13 cellular contexts compared by ENCODE assay signal in the genomic region with DNA sequence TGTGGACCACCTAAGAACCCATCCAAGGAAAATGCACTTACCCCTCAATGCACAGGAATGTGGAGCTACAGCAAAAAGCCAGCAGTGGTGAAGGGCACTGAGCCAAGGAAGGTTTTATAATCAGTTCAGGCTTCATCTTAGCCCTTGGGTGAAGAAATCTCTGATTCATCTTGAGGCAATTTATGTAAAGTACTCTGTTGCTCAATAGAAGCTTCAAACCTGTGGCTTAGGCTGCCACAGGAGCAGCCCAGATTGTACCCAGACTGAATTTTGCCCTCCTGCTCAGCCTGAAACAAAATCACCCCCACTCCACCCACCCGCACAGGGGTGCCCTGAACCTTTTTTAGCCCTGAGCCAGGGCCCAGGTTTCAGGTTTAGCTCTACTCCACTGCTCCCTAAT. TPM values are rescaled to one million over a fixed set of nuclear protein-coding genes. Genes with fewer than 3 reads are reported as not detected.
DNase-seq lines count a peak whose midpoint lies in the region; ATAC-seq, FAIRE-seq and TF ChIP-seq lines count a peak whose summit lies in the region.
"Had no signal": no experiment of that assay in that cellular context is flagged by ENCODE, and none has a peak within 500 bp of the region (broad histone marks: within the 10 kb centered on the region; RNA-seq: fewer than 3 reads in every experiment).

Gene S100A12 (minus strand): TSS at position 111 of the 400 bp plus-strand sequence. CDS start 1,029 bp downstream, outside the sequence.

- H3K27ac Mint-ChIP-seq in natural killer cell treated with Interleukin-12 subunit alpha and Interleukin-12 subunit beta and Interleukin-15 and Interleukin-18, amount 100 ng/mL, for 72 hours = no peak within 1 kb of the TSS
- H3K27ac Mint-ChIP-seq in osteocyte (ENCODE audit: unreplicated experiment) = no peak within 1 kb of the TSS
- H3K27ac Mint-ChIP-seq: activated naive CD8-positive, alpha-beta T cell treated with anti-CD3 and anti-CD28 coated beads for 36 hours had no signal

- TF ChIP-seq EP300 in HepG2 (IDR thresholded peaks at IDR 0.05; ENCODE audit: low read depth in 2 of 2, low read length in 2 of 2) (no peak), HepG2 (CRISPR knock-in tag; IDR thresholded peaks at IDR 0.05; ENCODE audit: borderline replicate concordance) (no peak)

- no peaks in the 10 kb centered on the region for H3K4me1 ChIP-seq in HepG2 (ENCODE audit: insufficient read depth, low read length)
- H3K4me1 ChIP-seq: tibial nerve had no signal

- no peak within 1 kb of the TSS for H3K4me3 Mint-ChIP-seq in natural killer cell treated with Interleukin-12 subunit alpha and Interleukin-12 subunit beta and Interleukin-15 and Interleukin-18, amount 100 ng/mL, for 72 hours
- H3K4me3 Mint-ChIP-seq in osteocyte (ENCODE audit: unreplicated experiment) = no peak within 1 kb of the TSS
- H3K4me3 Mint-ChIP-seq: activated naive CD8-positive, alpha-beta T cell treated with anti-CD3 and anti-CD28 coated beads for 36 hours had no signal

- H3K27ac ChIP-seq in HepG2 (ENCODE audit: extremely low read length, insufficient read depth, low read length) = no peak within 1 kb of the TSS
- H3K27ac ChIP-seq: tibial nerve had no signal

- TF ChIP-seq CTCF in epithelial cell of esophagus (IDR thresholded peaks at IDR 0.05; ENCODE audit: insufficient read depth, low read depth, low read length, missing control alignments) = no peak
- no peak for TF ChIP-seq CTCF in osteocyte (IDR thresholded peaks at IDR 0.05)
- TF ChIP-seq CTCF in HepG2 (CRISPR knock-in tag; IDR thresholded peaks at IDR 0.05) = no peak

- H3K79me2 ChIP-seq in HepG2 (ENCODE audit: insufficient read depth, low read length) = no peaks in the 10 kb centered on the region

- no peak within 1 kb of the TSS for H2AFZ ChIP-seq in HepG2 (ENCODE audit: low read length)

- H3K9me3 ChIP-seq in HepG2 (ENCODE audit: low read length) = no peaks in the 10 kb centered on the region

- TF ChIP-seq POLR2A in HepG2 (IDR thresholded peaks at IDR 0.05; ENCODE audit: insufficient read depth in 1 of 2, low read depth in 2 of 2, low read length in 2 of 2) = no peak

- BruUV-seq in HepG2 (replicated peaks; lab: Mats Ljungman, UMichigan) = no TSS peak

- intact Hi-C loops in HepG2 (cut with micrococcal nuclease; ENCODE audit: unreplicated experiment) = no loop called here

- WGBS in HepG2 (ENCODE audit: low lambda C conversion rate) = no CpG with 5 or more reads among the region's 1 CpG

- CTCF ChIA-PET in HepG2 (lab: Yijun Ruan, JAX; ENCODE audit: low intra/inter-chr PET ratio, low total read pairs) = no interaction called here

- no peaks in the 10 kb centered on the region for H3K4me1 Mint-ChIP-seq in natural killer cell treated with Interleukin-12 subunit alpha and Interleukin-12 subunit beta and Interleukin-15 and Interleukin-18, amount 100 ng/mL, for 72 hours (ENCODE audit: low read depth in 2 of 2)
- H3K4me1 Mint-ChIP-seq in osteocyte (ENCODE audit: unreplicated experiment) = no peaks in the 10 kb centered on the region
- H3K4me1 Mint-ChIP-seq: activated naive CD8-positive, alpha-beta T cell treated with anti-CD3 and anti-CD28 coated beads for 36 hours had no signal

- peaks cover 0 to 1% of the 10 kb centered on the region in 2 experiments; a peak in 1 of 5 replicates for H3K27me3 ChIP-seq in HepG2 (ENCODE audit: control insufficient read depth in 1 of 2, insufficient read depth in 2 of 2, low read length in 2 of 2)
- H3K27me3 ChIP-seq: tibial nerve had no signal

- H3K4me3 ChIP-seq in epithelial cell of esophagus (ENCODE audit: low read length) (no peak within 1 kb of the TSS), HepG2 (replicated peaks in 1 of 3; ENCODE audit: insufficient read depth in 1 of 3, low read depth in 2 of 3, low read length in 3 of 3) (no peak within 1 kb of the TSS)
- H3K4me3 ChIP-seq: tibial nerve had no signal

- H3K4me2 ChIP-seq in HepG2 (ENCODE audit: low read depth, low read length) = no peak within 1 kb of the TSS

- H3K36me3 Mint-ChIP-seq in natural killer cell treated with Interleukin-12 subunit alpha and Interleukin-12 subunit beta and Interleukin-15 and Interleukin-18, amount 100 ng/mL, for 72 hours = no peaks in the 10 kb centered on the region
- no peaks in the 10 kb centered on the region for H3K36me3 Mint-ChIP-seq in osteocyte (ENCODE audit: unreplicated experiment)
- H3K36me3 Mint-ChIP-seq: activated naive CD8-positive, alpha-beta T cell treated with anti-CD3 and anti-CD28 coated beads for 36 hours had no signal

- in situ Hi-C loops in HepG2 (cut with HindIII; ENCODE audit: extremely low pct_ligation_motif_present, low pct_unique_long_range_greater_than_20kb) = no loop called here

- H3K9me3 Mint-ChIP-seq in natural killer cell treated with Interleukin-12 subunit alpha and Interleukin-12 subunit beta and Interleukin-15 and Interleukin-18, amount 100 ng/mL, for 72 hours = no peaks in the 10 kb centered on the region
- no peaks in the 10 kb centered on the region for H3K9me3 Mint-ChIP-seq in osteocyte (ENCODE audit: unreplicated experiment)
- H3K9me3 Mint-ChIP-seq: activated naive CD8-positive, alpha-beta T cell treated with anti-CD3 and anti-CD28 coated beads for 36 hours had no signal

- peak; percentile 72 for DNase-seq in CD1c-positive myeloid dendritic cell (ENCODE audit: extremely low spot score)
- peak; percentile 95 for DNase-seq in NCI-H226
- peak; percentile 97 for DNase-seq in epithelial cell of esophagus (ENCODE audit: low read depth)
- no peak for DNase-seq in natural killer cell treated with Interleukin-12 subunit alpha and Interleukin-12 subunit beta and Interleukin-15 and Interleukin-18, amount 100 ng/mL, for 72 hours (ENCODE audit: low spot score)
- no peak for DNase-seq in NCI-H146 (lab: John Stamatoyannopoulos, UW)
- DNase-seq in osteocyte (ENCODE audit: extremely low spot score, unreplicated experiment) = no peak
- no peak for DNase-seq in NCI-H524 treated with DMSO at 0.1 percent for 48 hours (lab: John Stamatoyannopoulos, UW)
- no peak for DNase-seq in HepG2 (ENCODE audit: low spot score)
- DNase-seq: activated CD4-positive, alpha-beta T cell treated with anti-CD3 and anti-CD28 coated beads for 48 hours; activated naive CD8-positive, alpha-beta T cell treated with anti-CD3 and anti-CD28 coated beads for 36 hours; foreskin melanocyte; KBM-7 had no signal

- peak; percentile 43 to 61 for ATAC-seq in natural killer cell treated with Interleukin-12 subunit alpha and Interleukin-12 subunit beta and Interleukin-15 and Interleukin-18, amount 100 ng/mL, for 72 hours
- no peak for ATAC-seq in HepG2

- H3K9ac ChIP-seq in HepG2 (ENCODE audit: insufficient read depth, low read depth, low read length) = no peak within 1 kb of the TSS

- POLR2A ChIA-PET in HepG2 (lab: Yijun Ruan, JAX) = no interaction called here

- no peaks in the 10 kb centered on the region for H3K36me3 ChIP-seq in HepG2 (replicated peaks in 1 of 2; ENCODE audit: control insufficient read depth in 1 of 2, insufficient read depth in 2 of 2, low read length in 2 of 2)
- H3K36me3 ChIP-seq: tibial nerve had no signal

- no peak for FAIRE-seq in HepG2 (lab: Jason Lieb, UNC)

- peaks cover 17 to 38% of the 10 kb centered on the region in 2 donors for H3K27me3 Mint-ChIP-seq in natural killer cell treated with Interleukin-12 subunit alpha and Interleukin-12 subunit beta and Interleukin-15 and Interleukin-18, amount 100 ng/mL, for 72 hours
- no peaks in the 10 kb centered on the region for H3K27me3 Mint-ChIP-seq in osteocyte (ENCODE audit: unreplicated experiment)

- TF ChIP-seq RAD21 in HepG2 (CRISPR knock-in tag; IDR thresholded peaks at IDR 0.05) = no peak

- no peaks in the 10 kb centered on the region for H4K20me1 ChIP-seq in HepG2 (ENCODE audit: insufficient read depth, low read length)

TF ChIP-seq in HepG2, 621 proteins besides CTCF, POLR2A, EP300 and RAD21 (continues in another document):
- TF ChIP-seq MXD3 (CRISPR knock-in tag; IDR thresholded peaks at IDR 0.05) (no peak), YEATS2 (CRISPR knock-in tag; IDR thresholded peaks at IDR 0.05; ENCODE audit: borderline replicate concordance) (no peak), ZNF766 (CRISPR knock-in tag; IDR thresholded peaks at IDR 0.05; ENCODE audit: borderline replicate concordance) (no peak), ZNF235 (CRISPR knock-in tag; IDR thresholded peaks at IDR 0.05; ENCODE audit: borderline replicate concordance) (no peak), ZC3H4 (CRISPR knock-in tag; IDR thresholded peaks at IDR 0.05; ENCODE audit: borderline replicate concordance) (no peak)

RNA-seq across cellular contexts. Expression of gene S100A12, which starts in this region (rescaled TPM):
- total RNA-seq in natural killer cell treated with Interleukin-12 subunit alpha and Interleukin-12 subunit beta and Interleukin-15 and Interleukin-18, amount 100 ng/mL, for 72 hours = not detected
- total RNA-seq in osteocyte (not detected in 2 replicates), HepG2 (2016; rRNA removed; fragmentation: Illumina TruSeq; extraction: Trizol) (not detected in 2 replicates)
- not detected in 2 replicates for total RNA-seq in HepG2 (2016; cell fraction: cytosol; rRNA removed; fragmentation: Illumina TruSeq; extraction: Trizol; ENCODE audit: low read depth)
- total RNA-seq in HepG2 (2016; cell fraction: insoluble cytoplasmic fraction; rRNA removed; fragmentation: Illumina TruSeq; extraction: Trizol) = not detected in 2 replicates
- total RNA-seq in HepG2 (2016; cell fraction: membrane; rRNA removed; fragmentation: Illumina TruSeq; extraction: Trizol) = not detected in 2 replicates
- not detected in 2 replicates for total RNA-seq in HepG2 (2016; cell fraction: nucleus; rRNA removed; fragmentation: Illumina TruSeq; extraction: Trizol)
- not detected in 2 replicates for polyA plus RNA-seq in HepG2 (2011; rRNA removed)
- not detected in 2 replicates for polyA plus RNA-seq in HepG2 (2011; cell fraction: cytosol; rRNA removed)
- not detected in 2 replicates for polyA plus RNA-seq in HepG2 (2011; cell fraction: nucleus; rRNA removed)
- polyA plus RNA-seq in HepG2 (2012) = not detected in 2 replicates
- not detected in 2 replicates for polyA plus RNA-seq in HepG2 (2016; cell fraction: cytosol; fragmentation: Illumina TruSeq; extraction: Trizol; ENCODE audit: low read depth)
- not detected in 2 replicates for polyA plus RNA-seq in HepG2 (2016; cell fraction: insoluble cytoplasmic fraction; fragmentation: Illumina TruSeq; extraction: Trizol; ENCODE audit: low read depth)
- not detected in 2 replicates for polyA plus RNA-seq in HepG2 (2016; cell fraction: membrane; fragmentation: Illumina TruSeq; extraction: Trizol; ENCODE audit: low read depth)
- not detected in 2 replicates for polyA plus RNA-seq in HepG2 (2016; cell fraction: nucleus; fragmentation: Illumina TruSeq; extraction: Trizol; ENCODE audit: insufficient read depth, low read depth)
- polyA minus RNA-seq in HepG2 (2011; rRNA and poly(A)+ RNA removed; ENCODE audit: low replicate concordance) = not detected in 2 replicates
- not detected in 2 replicates for polyA minus RNA-seq in HepG2 (2011; cell fraction: cytosol; rRNA and poly(A)+ RNA removed)
- not detected in 2 replicates for polyA minus RNA-seq in HepG2 (2011; cell fraction: nucleus; rRNA and poly(A)+ RNA removed)
- total RNA-seq: activated naive CD8-positive, alpha-beta T cell treated with anti-CD3 and anti-CD28 coated beads for 36 hours; tibial nerve had no signal

Comparison
In these comparisons a context has a peak if more than half of its experiments do, and no peak if none do; other contexts are left out.
1. Peak in ATAC-seq in natural killer cell treated with Interleukin-12 subunit alpha and Interleukin-12 subunit beta and Interleukin-15 and Interleukin-18, amount 100 ng/mL, for 72 hours; RNA of the gene not detected or under 1 TPM.
2. DNase-seq: peak in CD1c-positive myeloid dendritic cell (single experiment), NCI-H226 (single experiment) and epithelial cell of esophagus (single experiment); none in natural killer cell treated with Interleukin-12 subunit alpha and Interleukin-12 subunit beta and Interleukin-15 and Interleukin-18, amount 100 ng/mL, for 72 hours (single experiment), NCI-H146 (single experiment), osteocyte (single experiment), NCI-H524 treated with DMSO at 0.1 percent for 48 hours (single experiment) and HepG2 (single experiment).